In genomic region chr17:40418428-40418706, GRCh38 we compare ENCODE assay signal across 1 cellular context.
TF ChIP-seq lines count a peak whose summit lies in the region.

No MANE protein-coding gene starts in this region.

TF ChIP-seq in H1, 55 proteins besides CTCF, POLR2A, EP300 and RAD21:
- TF ChIP-seq SAP30 (IDR thresholded peaks at IDR 0.05; ENCODE audit: insufficient read depth, insufficient replicate concordance, low read length): no peak
- TF ChIP-seq KDM1A (IDR thresholded peaks at IDR 0.05; ENCODE audit: borderline replicate concordance, low read length): 0 out of 2 replicates have a peak, but pooled peaks have one; percentile 19
- no peak for TF ChIP-seq SIRT6 (IDR thresholded peaks at IDR 0.05; ENCODE audit: low read length)
- TF ChIP-seq ATF2 (IDR thresholded peaks at IDR 0.05; ENCODE audit: low read length): no peak
